12 cellular contexts compared by ENCODE assay signal in the genomic region with DNA sequence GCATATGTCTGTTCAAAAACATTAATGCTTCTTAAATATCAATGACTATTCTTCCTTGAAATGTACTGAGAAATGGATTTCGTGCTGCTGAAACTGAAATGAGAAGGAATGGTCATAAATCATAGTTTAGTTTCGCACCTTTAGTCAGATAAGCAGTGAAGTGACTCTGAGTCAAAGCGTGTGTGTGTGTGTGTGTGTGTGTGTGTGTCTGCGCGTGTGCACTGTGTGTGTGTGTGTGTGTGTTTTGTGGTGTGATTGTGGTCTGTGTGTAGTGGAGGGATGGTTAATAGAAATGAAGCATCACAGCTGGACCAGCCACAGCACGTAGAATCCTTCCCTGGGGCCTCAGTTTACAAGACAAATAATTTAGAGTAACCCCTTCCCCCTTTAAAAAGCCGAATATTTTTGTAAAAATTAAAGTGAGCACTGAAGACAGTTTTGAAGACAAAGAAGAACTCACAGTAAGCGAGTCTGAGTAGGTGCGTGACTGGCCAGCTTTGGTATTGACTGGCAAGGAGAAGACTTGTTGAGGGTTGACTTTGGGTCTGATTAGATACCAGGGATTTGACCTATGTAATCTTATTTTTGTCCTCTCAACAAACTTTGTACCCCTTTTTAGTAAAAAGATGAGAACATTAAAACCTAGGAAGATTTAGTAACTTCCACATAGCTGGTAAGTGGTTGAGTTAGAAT. TPM values are rescaled to one million over a fixed set of nuclear protein-coding genes. Genes with fewer than 3 reads are reported as not detected.
DNase-seq lines count a peak whose midpoint lies in the region; ATAC-seq and TF ChIP-seq lines count a peak whose summit lies in the region.
"Had no signal": no experiment of that assay in that cellular context is flagged by ENCODE, and none has a peak within 500 bp of the region (broad histone marks: within the 10 kb centered on the region; RNA-seq: fewer than 3 reads in every experiment).

No MANE protein-coding gene starts in this region.

- intact Hi-C loops in esophagus muscularis mucosa (cut with DNase I) (no loop called here), sigmoid colon (cut with DNase I) (no loop called here)

- TF ChIP-seq CTCF in esophagus muscularis mucosa (IDR thresholded peaks at IDR 0.05) (no peak), sigmoid colon (IDR thresholded peaks at IDR 0.05) (no peak)

- no peaks in the 10 kb centered on the region for H3K9me3 ChIP-seq in SJSA1 (replicated peaks)
- H3K9me3 ChIP-seq in esophagus muscularis mucosa = no peaks in the 10 kb centered on the region
- no peaks in the 10 kb centered on the region for H3K9me3 ChIP-seq in sigmoid colon

- TF ChIP-seq EP300 in esophagus muscularis mucosa (IDR thresholded peaks at IDR 0.05) = no peak
- no peak for TF ChIP-seq EP300 in sigmoid colon (IDR thresholded peaks at IDR 0.05)

- WGBS in esophagus muscularis mucosa = 87% methylated on average over 9 of the region's 9 CpGs
- WGBS in sigmoid colon, 2 donors = 39 to 78% methylated on average over 9 of the region's 9 CpGs

- H3K27ac ChIP-seq in SJSA1 (peak overlapping the region; percentile 62), esophagus muscularis mucosa (replicated peaks in 1 of 4) (peak overlapping the region; percentile 85 to 90 (median 87)), sigmoid colon (peak overlapping the region; percentile 82 to 90 (median 86))

- peaks cover 7% of the 10 kb centered on the region; the same call in 1 of the 2 replicates for H3K36me3 ChIP-seq in SJSA1
- H3K36me3 ChIP-seq in esophagus muscularis mucosa = no peaks in the 10 kb centered on the region
- no peaks in the 10 kb centered on the region for H3K36me3 ChIP-seq in sigmoid colon

- TF ChIP-seq POLR2A in esophagus muscularis mucosa (IDR thresholded peaks at IDR 0.05; ENCODE audit: low read depth) (no peak), sigmoid colon (IDR thresholded peaks at IDR 0.05) (no peak)

- no peak overlapping the region for H3K4me3 ChIP-seq in SJSA1
- H3K4me3 ChIP-seq in esophagus muscularis mucosa = no peak overlapping the region
- no peak overlapping the region for H3K4me3 ChIP-seq in sigmoid colon

- DNase-seq in SJSA1 (ENCODE audit: low read depth in 1 of 2, low spot score in 2 of 2) (no peak), esophagus muscularis mucosa (ENCODE audit: extremely low spot score) (no peak), sigmoid colon (no peak), germinal center (ENCODE audit: low spot score) (no peak), T-helper 1 cell (no peak), SIG-M5 (lab: John Stamatoyannopoulos, UW) (no peak)
- DNase-seq: glutamatergic neuron; NCI-H2227 treated with DMSO at 0.1 percent for 48 hours; stimulated activated naive B cell treated with anti-CD40 and anti-IgM and Interleukin-4, amounts not matched to agents 10 μg/mL and 1 μg/mL and 100 μg/mL, for 72 hours had no signal

- peaks cover 57% of the 10 kb centered on the region for H3K4me1 ChIP-seq in SJSA1 (replicated peaks)
- H3K4me1 ChIP-seq in esophagus muscularis mucosa = peaks cover 34 to 100% (median 99%) of the 10 kb centered on the region in 4 donors
- peaks cover 0 to 97% (median 79%) of the 10 kb centered on the region in 4 donors for H3K4me1 ChIP-seq in sigmoid colon

- H3K27me3 ChIP-seq in SJSA1 (replicated peaks) = no peaks in the 10 kb centered on the region
- H3K27me3 ChIP-seq in esophagus muscularis mucosa = no peaks in the 10 kb centered on the region
- no peaks in the 10 kb centered on the region for H3K27me3 ChIP-seq in sigmoid colon

- ATAC-seq in GM21717 (IDR thresholded peaks at IDR 0.05; ENCODE audit: unreplicated experiment) (peak; percentile 42), GM19035 (IDR thresholded peaks at IDR 0.05; ENCODE audit: unreplicated experiment) (no peak)
- ATAC-seq: stimulated activated naive B cell treated with anti-CD40 and anti-IgM and Interleukin-4, amounts not matched to agents 10 μg/mL and 1 μg/mL and 100 μg/mL, for 72 hours had no signal

RNA-seq across cellular contexts. Expression of gene SCHIP1, which starts 53.0 kb away (rescaled TPM):
- total RNA-seq in SJSA1 (2014; rRNA removed; shearing (Covaris generic)) = 1.5 and 9.4 TPM in 2 replicates
- total RNA-seq in esophagus muscularis mucosa = 10 to 100 TPM; 10.8 to 23.5 (median 14.3) TPM
- 10 to 100 TPM; 19.9 to 44.1 (median 31.3) TPM for total RNA-seq in sigmoid colon
- 1 to 10 TPM in 2 of 3 donors, not detected in 1; 1.8 to 4.1 TPM for polyA plus RNA-seq in sigmoid colon
- total RNA-seq: activated naive CD4-positive, alpha-beta T cell treated with anti-CD3 and anti-CD28 coated beads, Interleukin-2, amount 50 U/mL, for 72 hours had no signal
